Comparison of ENCODE assay signal across 27 cellular contexts in genomic region chr6:134186355-134186754, GRCh38.
A peak's percentile ranks its signal among the peaks of the same experiment; 100 is the strongest.
DNase-seq lines count a peak whose midpoint lies in the region; ATAC-seq, FAIRE-seq and TF ChIP-seq lines count a peak whose summit lies in the region.
"Had no signal": no experiment of that assay in that cellular context is flagged by ENCODE, and none has a peak within 500 bp of the region (broad histone marks: within the 10 kb centered on the region; RNA-seq: fewer than 3 reads in every experiment).

No MANE protein-coding gene starts in this region.

- no peaks in the 10 kb centered on the region for H3K36me3 Mint-ChIP-seq in CD4-positive, CD25-positive, alpha-beta regulatory T cell
- H3K36me3 Mint-ChIP-seq: CD4-positive, alpha-beta memory T cell had no signal

- H3K9me1 ChIP-seq in IMR-90 (ENCODE audit: insufficient read depth, low read length), result 0 out of 2 replicates have a peak, but pooled peaks cover 2% of the 10 kb centered on the region

- no peak overlapping the region for H2AK9ac ChIP-seq in IMR-90 (replicated peaks; ENCODE audit: low read depth, low read length, poor library complexity)

- no peak overlapping the region for H3K23ac ChIP-seq in IMR-90 (ENCODE audit: low read depth, low read length)

- H4K20me1 ChIP-seq in IMR-90 (ENCODE audit: insufficient read depth, low read length) (no peaks in the 10 kb centered on the region), GM12878 (ENCODE audit: control insufficient read depth, insufficient read depth) (no peaks in the 10 kb centered on the region)
- H4K20me1 ChIP-seq: BLaER1 treated with 17β-estradiol and CSF1 and Interleukin-3, amounts not matched to agents 10 nM and 100 nM had no signal

- intact Hi-C loops in IMR-90 (cut with micrococcal nuclease) (no loop called here), GM12878 (cut with micrococcal nuclease; ENCODE audit: unreplicated experiment) (no loop called here)

- no peak for TF ChIP-seq EP300 in GM12878 (IDR thresholded peaks at IDR 0.05; ENCODE audit: borderline replicate concordance in 1 of 2, control insufficient read depth in 1 of 2, low read depth in 2 of 2, low read length in 2 of 2)

- dilution Hi-C loops in IMR-90 (cut with HindIII; ENCODE audit: low sequenced_read_pairs, unreplicated experiment), result no loop called here

- in situ Hi-C loops in IMR-90 (cut with MboI; ENCODE audit: low sequenced_read_pairs), result no loop called here
- in situ Hi-C loops in GM12878 (cut with MboI), result no loop called here

- no peak overlapping the region for H3K14ac ChIP-seq in IMR-90 (replicated peaks; ENCODE audit: low read depth, low read length)

- H3K27me3 ChIP-seq in CD4-positive, CD25-positive, alpha-beta regulatory T cell (ENCODE audit: control insufficient read depth, insufficient read depth, low read length), result no peaks in the 10 kb centered on the region
- H3K27me3 ChIP-seq in IMR-90 (ENCODE audit: control insufficient read depth, insufficient read depth, low read length) (no peaks in the 10 kb centered on the region), GM12878 (replicated peaks in 1 of 2; ENCODE audit: control insufficient read depth in 2 of 2, insufficient read depth in 2 of 2, low read length in 1 of 2) (no peaks in the 10 kb centered on the region), parathyroid adenoma (ENCODE audit: control insufficient read depth, insufficient read depth, low read length) (no peaks in the 10 kb centered on the region)
- H3K27me3 ChIP-seq: BE2C; BLaER1 treated with 17β-estradiol and CSF1 and Interleukin-3, amounts not matched to agents 10 nM and 100 nM had no signal

- no peak overlapping the region for H4K91ac ChIP-seq in IMR-90 (ENCODE audit: insufficient read depth, low read depth, low read length)

- H3K27ac ChIP-seq in CD4-positive, CD25-positive, alpha-beta regulatory T cell (ENCODE audit: insufficient read depth, low read length, poor library complexity, severe bottlenecking), result no peak overlapping the region
- H3K27ac ChIP-seq in IMR-90 (ENCODE audit: insufficient read depth, low read length) (no peak overlapping the region), GM12878 (ENCODE audit: control insufficient read depth, insufficient read depth) (no peak overlapping the region), parathyroid adenoma (peak overlapping the region; percentile 100)
- H3K27ac ChIP-seq: A549; BLaER1 treated with 17β-estradiol and CSF1 and Interleukin-3, amounts not matched to agents 10 nM and 100 nM had no signal

- no peak overlapping the region for H2BK20ac ChIP-seq in IMR-90 (ENCODE audit: low read depth, low read length)

- RAD21 ChIA-PET in GM12878 (lab: Charles Lee; ENCODE audit: unreplicated experiment), result no interaction called here

- no peak overlapping the region for H3K18ac ChIP-seq in IMR-90 (ENCODE audit: low read depth, low read length)

- TF ChIP-seq CTCF in IMR-90 (conservative IDR thresholded peaks at IDR 0.05; ENCODE audit: low read depth, low read length) (no peak), GM12878 (IDR thresholded peaks at IDR 0.05 in 2 of 3, conservative IDR thresholded peaks at IDR 0.05 in 1 of 3; ENCODE audit: control insufficient read depth in 2 of 3, extremely low read depth in 1 of 3, insufficient read depth in 1 of 3, low read depth in 3 of 3, low read length in 3 of 3) (no peak), parathyroid adenoma (IDR thresholded peaks at IDR 0.05) (no peak)

- peak overlapping the region in 1 of 3 donors; percentile 21 for H3K27ac Mint-ChIP-seq in CD4-positive, CD25-positive, alpha-beta regulatory T cell
- H3K27ac Mint-ChIP-seq: CD4-positive, alpha-beta memory T cell; HFFc6 had no signal

- H3K4me3 Mint-ChIP-seq in CD4-positive, CD25-positive, alpha-beta regulatory T cell, result no peak overlapping the region
- H3K4me3 Mint-ChIP-seq: CD14-positive monocyte; CD4-positive, alpha-beta memory T cell; HFFc6 had no signal

- BruUV-seq in IMR-90 (replicated peaks; lab: Mats Ljungman, UMichigan), result no TSS peak
- no TSS peak for BruUV-seq in GM12878 (replicated peaks; lab: Mats Ljungman, UMichigan)

- DNase-seq in CD4-positive, CD25-positive, alpha-beta regulatory T cell, result peak in 1 of 3 donors; percentile 48
- no peak for DNase-seq in IMR-90
- no peak for DNase-seq in GM12878 (ENCODE audit: low read depth, low spot score)
- no peak for DNase-seq in stimulated activated CD4-positive, alpha-beta T cell treated with anti-CD3 and anti-CD28 coated beads, Interleukin-2, amount 100 ng/mL, for 48 hours
- no peak for DNase-seq in stimulated activated CD4-positive, alpha-beta T cell treated with anti-CD3 and anti-CD28 coated beads, Interleukin-2, amount 100 ng/mL, for 24 hours
- no peak for DNase-seq in DMS79 treated with DMSO at 0.1 percent for 48 hours (lab: John Stamatoyannopoulos, UW)
- DNase-seq: 8988T; ACHN; AML-193; BE2C; Calu3; CD4-positive, alpha-beta memory T cell; COR-L47; DMS53; DND-41; EL; GDM1; GOT3; HFFc6 had no signal

- ATAC-seq in CD4-positive, CD25-positive, alpha-beta regulatory T cell (ENCODE audit: low read depth in 2 of 2), result peak; percentile 45 to 53
- ATAC-seq in IMR-90 (ENCODE audit: low read depth) (no peak), GM12878 (no peak)
- ATAC-seq: A549 had no signal

- no peak for FAIRE-seq in GM12878 (lab: Jason Lieb, UNC)
- FAIRE-seq: A549, GM12891, GM18507, H54 had no signal

- WGBS in IMR-90 (ENCODE audit: extremely low coverage in 2 of 2, insufficient read length in 1 of 2), 2 experiments, result no CpG with 5 or more reads among the region's 2 CpGs
- WGBS in GM12878 (ENCODE audit: insufficient coverage, insufficient replicate concordance, low lambda C conversion rate, missing lambda C conversion rate), result 25% methylated on average over 2 of the region's 2 CpGs

- no peaks in the 10 kb centered on the region for H3K79me1 ChIP-seq in IMR-90 (ENCODE audit: low read depth in 1 of 2, low read length in 2 of 2)

- H3K4me3 ChIP-seq in CD4-positive, CD25-positive, alpha-beta regulatory T cell (ENCODE audit: low read depth, low read length), result peak overlapping the region; percentile 31
- no peak overlapping the region for H3K4me3 ChIP-seq in IMR-90 (ENCODE audit: insufficient read depth, low read depth, low read length)
- H3K4me3 ChIP-seq in GM12878, result no peak overlapping the region
- H3K4me3 ChIP-seq in parathyroid adenoma (ENCODE audit: low read depth, low read length), result no peak overlapping the region
- H3K4me3 ChIP-seq: A549; BLaER1 treated with 17β-estradiol and CSF1 and Interleukin-3, amounts not matched to agents 10 nM and 100 nM; HAP-1 had no signal

- H2AK5ac ChIP-seq in IMR-90 (ENCODE audit: low read depth, low read length), result no peak overlapping the region

- H4K5ac ChIP-seq in IMR-90 (ENCODE audit: low read depth, low read length), result no peak overlapping the region

- H3K4me1 Mint-ChIP-seq in CD4-positive, CD25-positive, alpha-beta regulatory T cell, result peaks cover 6 to 29% (median 17%) of the 10 kb centered on the region in 4 donors

- CTCF ChIA-PET in IMR-90 (lab: Yijun Ruan, JAX), result no interaction called here
- CTCF ChIA-PET in GM12878 (lab: Yijun Ruan, JAX), result no interaction called here

- no peaks in the 10 kb centered on the region for H3K36me3 ChIP-seq in CD4-positive, CD25-positive, alpha-beta regulatory T cell (ENCODE audit: control insufficient read depth, insufficient read depth, low read length)
- H3K36me3 ChIP-seq in IMR-90 (ENCODE audit: control insufficient read depth, insufficient read depth, low read length), result no peaks in the 10 kb centered on the region
- no peaks in the 10 kb centered on the region for H3K36me3 ChIP-seq in GM12878 (ENCODE audit: control insufficient read depth in 2 of 2, insufficient read depth in 2 of 2, low read length in 1 of 2)
- H3K36me3 ChIP-seq in parathyroid adenoma (ENCODE audit: control insufficient read depth, insufficient read depth, low read length), result no peaks in the 10 kb centered on the region
- H3K36me3 ChIP-seq: BE2C, HAP-1 had no signal

- H3K79me2 ChIP-seq in GM12878 (ENCODE audit: control insufficient read depth, insufficient read depth, low read length), result no peaks in the 10 kb centered on the region
- H3K79me2 ChIP-seq in parathyroid adenoma, result peaks cover 8% of the 10 kb centered on the region

- no peak for TF ChIP-seq POLR2A in IMR-90 (IDR thresholded peaks at IDR 0.05; ENCODE audit: low read depth, low read length)
- TF ChIP-seq POLR2A in GM12878 (IDR thresholded peaks at IDR 0.05; ENCODE audit: low read depth, low read length), result no peak

- no peak overlapping the region for H2BK120ac ChIP-seq in IMR-90 (ENCODE audit: low read depth, low read length)

- no peak overlapping the region for H3K56ac ChIP-seq in IMR-90 (ENCODE audit: extremely low read depth, insufficient read depth, low read length)

- H3K9ac ChIP-seq in IMR-90 (ENCODE audit: low read depth, low read length), result no peak overlapping the region
- H3K9ac ChIP-seq in GM12878 (ENCODE audit: control insufficient read depth, insufficient read depth, low read length), result no peak overlapping the region
- H3K9ac ChIP-seq in parathyroid adenoma, result no peak overlapping the region
- H3K9ac ChIP-seq: BLaER1 treated with 17β-estradiol and CSF1 and Interleukin-3, amounts not matched to agents 10 nM and 100 nM had no signal

- H3K9me3 ChIP-seq in CD4-positive, CD25-positive, alpha-beta regulatory T cell (ENCODE audit: control insufficient read depth in 2 of 2, low read length in 2 of 2), result no peaks in the 10 kb centered on the region
- H3K9me3 ChIP-seq in IMR-90 (ENCODE audit: control insufficient read depth, insufficient read depth, low read length) (no peaks in the 10 kb centered on the region), GM12878 (replicated peaks; ENCODE audit: control insufficient read depth, insufficient read depth, low read length) (no peaks in the 10 kb centered on the region), parathyroid adenoma (ENCODE audit: control insufficient read depth, low read length) (no peaks in the 10 kb centered on the region)
- H3K9me3 ChIP-seq: A549, BE2C, HAP-1 had no signal

- TF ChIP-seq RAD21 in IMR-90 (IDR thresholded peaks at IDR 0.05; ENCODE audit: low read length) (no peak), GM12878 (IDR thresholded peaks at IDR 0.05; ENCODE audit: insufficient read depth, low read depth, low read length) (no peak)

- H2BK5ac ChIP-seq in IMR-90 (ENCODE audit: low read depth, low read length, poor library complexity, severe bottlenecking), result no peak overlapping the region

- H3K4ac ChIP-seq in IMR-90 (ENCODE audit: low read depth, low read length), result no peak overlapping the region

- POLR2A ChIA-PET in IMR-90 (lab: Charles Lee; ENCODE audit: unreplicated experiment) (no interaction called here), GM12878 (lab: Charles Lee) (no interaction called here)

- H3K4me2 ChIP-seq in IMR-90 (ENCODE audit: low read depth, low read length) (no peak overlapping the region), GM12878 (ENCODE audit: control insufficient read depth, insufficient read depth) (no peak overlapping the region), parathyroid adenoma (ENCODE audit: low read length) (no peak overlapping the region)
- H3K4me2 ChIP-seq: A549 had no signal

- SMC1A ChIA-PET in GM12878 (lab: Charles Lee; ENCODE audit: uncharacterized antibody, unreplicated experiment), result no interaction called here

- peaks cover 7% of the 10 kb centered on the region for H3K4me1 ChIP-seq in CD4-positive, CD25-positive, alpha-beta regulatory T cell (ENCODE audit: control insufficient read depth, insufficient read depth, low read length, poor library complexity, severe bottlenecking)
- H3K4me1 ChIP-seq in IMR-90 (ENCODE audit: control insufficient read depth, insufficient read depth, low read length) (no peaks in the 10 kb centered on the region), GM12878 (ENCODE audit: control insufficient read depth, insufficient read depth, low read length) (no peaks in the 10 kb centered on the region), parathyroid adenoma (peaks cover 40% of the 10 kb centered on the region)
- H3K4me1 ChIP-seq: BE2C had no signal

- H2BK15ac ChIP-seq in IMR-90 (ENCODE audit: low read depth, low read length), result no peak overlapping the region

- H2AFZ ChIP-seq in IMR-90 (replicated peaks; ENCODE audit: low read length, poor library complexity), result no peak overlapping the region
- H2AFZ ChIP-seq in GM12878 (ENCODE audit: control insufficient read depth, low read depth, low read length), result no peak overlapping the region
- H2AFZ ChIP-seq in parathyroid adenoma, result no peak overlapping the region

- H3K27me3 Mint-ChIP-seq in CD4-positive, CD25-positive, alpha-beta regulatory T cell, result no peaks in the 10 kb centered on the region
- H3K27me3 Mint-ChIP-seq: CD4-positive, alpha-beta memory T cell had no signal

- H4K8ac ChIP-seq in IMR-90 (ENCODE audit: low read depth in 2 of 2, low read length in 2 of 2), result no peak overlapping the region

- H3K9me3 Mint-ChIP-seq in CD4-positive, CD25-positive, alpha-beta regulatory T cell, result no peaks in the 10 kb centered on the region
- H3K9me3 Mint-ChIP-seq: CD4-positive, alpha-beta memory T cell; HFFc6 had no signal

Comparison
In these comparisons a context has a peak if more than half of its experiments do, and no peak if none do; other contexts are left out.
1. ATAC-seq: peak in CD4-positive, CD25-positive, alpha-beta regulatory T cell (2 of 2); none in IMR-90 (single experiment) and GM12878 (single experiment).